8 cellular contexts compared by ENCODE assay signal in the genomic region with DNA sequence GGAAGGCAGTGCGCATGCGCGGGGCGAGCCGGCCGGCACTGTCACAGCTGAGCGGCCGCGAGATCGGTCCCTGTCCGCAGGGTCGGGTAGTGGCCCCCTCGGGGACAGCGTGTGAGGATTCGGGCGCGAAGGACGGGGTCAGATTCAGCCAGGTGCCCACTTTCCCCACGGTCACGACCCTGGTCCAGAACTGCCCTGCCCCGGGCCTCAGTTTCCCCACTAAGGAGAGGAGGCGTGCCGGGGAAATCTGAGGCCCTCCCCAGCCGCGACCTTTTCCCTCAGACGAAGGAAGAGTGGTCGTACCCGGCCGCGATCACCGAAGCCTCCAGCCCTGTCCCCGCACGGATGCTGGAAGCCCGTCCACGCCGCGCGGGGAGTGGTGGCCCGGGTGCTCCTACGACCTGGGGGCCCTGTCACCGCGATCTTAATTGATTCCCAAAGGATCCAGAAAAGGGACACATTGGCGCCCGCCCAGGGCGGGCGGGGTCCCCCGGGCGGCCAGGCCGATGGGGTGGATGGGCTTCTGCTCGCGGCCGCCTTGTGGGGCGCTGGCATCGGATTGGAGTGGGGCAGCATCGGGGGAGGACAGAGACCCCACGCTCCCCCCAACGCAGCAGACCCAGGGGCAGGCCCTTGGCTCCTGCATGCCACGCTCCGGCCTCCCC. TPM values are rescaled to one million over a fixed set of nuclear protein-coding genes. Genes with fewer than 3 reads are reported as not detected.
DNase-seq lines count a peak whose midpoint lies in the region; ATAC-seq and TF ChIP-seq lines count a peak whose summit lies in the region.

No MANE protein-coding gene starts in this region.

- DNase-seq in cardiac muscle cell (ENCODE audit: low read depth in 1 of 2, low spot score in 1 of 2) (no peak), skeletal muscle cell (ENCODE audit: low read depth) (no peak), globus pallidus (ENCODE audit: low spot score) (no peak), DMS153 (lab: John Stamatoyannopoulos, UW) (no peak), lower leg skin (ENCODE audit: low spot score in 2 of 2) (no peak)

- ATAC-seq in GM21723 (IDR thresholded peaks at IDR 0.05; ENCODE audit: unreplicated experiment) = peak; percentile 14
- no peak for ATAC-seq in GM19328 (IDR thresholded peaks at IDR 0.05; ENCODE audit: unreplicated experiment)

- H3K4me3 ChIP-seq in cardiac muscle cell (peak overlapping the region; percentile 45), skeletal muscle cell (ENCODE audit: low read depth, low read length) (peak overlapping the region; percentile 72), lower leg skin (ENCODE audit: low read depth, poor library complexity, severe bottlenecking) (no peak overlapping the region)

- H3K36me3 ChIP-seq in cardiac muscle cell = no peaks in the 10 kb centered on the region

- WGBS in lower leg skin, 2 donors = 19 to 25% methylated on average over 19 to 39 of the region's 59 CpGs

- intact Hi-C loops in lower leg skin (cut with DNase I; ENCODE audit: low total_unique reads) = no loop called here

- H3K4me1 ChIP-seq in cardiac muscle cell (ENCODE audit: low read depth) = no peaks in the 10 kb centered on the region

- no peak for TF ChIP-seq CTCF in VCaP (conservative IDR thresholded peaks at IDR 0.05)
- no peak for TF ChIP-seq CTCF in cardiac muscle cell (IDR thresholded peaks at IDR 0.05; ENCODE audit: low read depth, low read length)
- TF ChIP-seq CTCF in lower leg skin (IDR thresholded peaks at IDR 0.05) = no peak

- H3K9me3 ChIP-seq in cardiac muscle cell (ENCODE audit: low read depth) = no peaks in the 10 kb centered on the region

- H3K27me3 ChIP-seq in cardiac muscle cell = no peaks in the 10 kb centered on the region

- peak overlapping the region; percentile 93 for H3K27ac ChIP-seq in VCaP
- peak overlapping the region; percentile 93 for H3K27ac ChIP-seq in cardiac muscle cell

- TF ChIP-seq POLR2A in lower leg skin (IDR thresholded peaks at IDR 0.05) = no peak

RNA-seq across cellular contexts. Expression of gene SRL, which starts 57.7 kb away (rescaled TPM):
- total RNA-seq in cardiac muscle cell (46.1 and 51.1 TPM in 2 replicates), lower leg skin (1 to 10 TPM in 1 of 4 donors, under 1 TPM in 3; 0.04 to 1.0 (median 0.55) TPM)
- polyA plus RNA-seq in cardiac muscle cell = 45.9 and 56.4 TPM in 2 replicates

Comparison
In these comparisons a context has a peak if more than half of its experiments do, and no peak if none do; other contexts are left out.
1. RNA of gene SRL, which starts 57.7 kb away (total RNA-seq): 46.1 to 51.1 TPM in cardiac muscle cell; 0.04 to 1.0 TPM in lower leg skin; every median in the first group is over 10 times any median in the second.